In the genomic region with DNA sequence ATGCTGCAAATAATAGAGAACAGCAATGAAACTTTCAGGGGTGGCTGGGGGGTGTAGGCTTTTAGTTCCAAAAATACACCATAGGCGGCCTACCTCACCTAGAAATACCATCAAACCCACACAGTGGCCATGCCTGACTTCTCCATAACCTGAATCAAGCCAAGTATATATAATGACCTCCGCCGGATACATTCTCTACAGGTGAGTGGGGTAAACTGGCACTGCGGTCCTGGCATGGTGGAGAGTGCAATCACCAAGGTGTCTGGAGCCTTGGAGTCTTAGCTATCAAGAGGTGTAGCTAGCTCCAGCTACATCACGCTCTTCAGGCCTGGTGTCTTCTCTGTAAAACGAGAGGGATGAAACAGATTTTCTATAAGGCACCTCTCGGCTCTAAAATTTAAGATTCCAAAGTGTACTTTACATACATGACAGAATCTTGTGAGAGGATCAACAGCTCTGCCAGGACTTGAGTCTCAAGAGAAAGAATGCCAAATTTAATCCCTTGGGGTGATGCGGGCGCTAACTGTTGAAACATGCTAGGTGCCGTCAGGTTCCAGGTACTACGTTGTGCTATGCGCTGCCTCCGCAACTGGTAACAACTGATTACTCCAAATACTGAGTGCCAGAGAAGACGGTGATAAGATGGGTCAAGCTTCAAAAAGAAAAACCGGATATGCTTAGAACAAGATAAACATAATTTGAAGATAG, we compare ENCODE assay signal across 1 cellular context.
TF ChIP-seq lines count a peak whose summit lies in the region.

No MANE protein-coding gene starts in this region.

TF ChIP-seq in liver, 16 proteins besides CTCF, POLR2A, EP300 and RAD21 (continued from another document):
- TF ChIP-seq, protein P1, sequence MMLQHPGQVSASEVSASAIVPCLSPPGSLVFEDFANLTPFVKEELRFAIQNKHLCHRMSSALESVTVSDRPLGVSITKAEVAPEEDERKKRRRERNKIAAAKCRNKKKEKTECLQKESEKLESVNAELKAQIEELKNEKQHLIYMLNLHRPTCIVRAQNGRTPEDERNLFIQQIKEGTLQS (IDR thresholded peaks at IDR 0.05), result no peak
- TF ChIP-seq SP1 (IDR thresholded peaks at IDR 0.05) (no peak), JUND (IDR thresholded peaks at IDR 0.05) (no peak)
